1 cellular context compared by ENCODE assay signal in the genomic region with DNA sequence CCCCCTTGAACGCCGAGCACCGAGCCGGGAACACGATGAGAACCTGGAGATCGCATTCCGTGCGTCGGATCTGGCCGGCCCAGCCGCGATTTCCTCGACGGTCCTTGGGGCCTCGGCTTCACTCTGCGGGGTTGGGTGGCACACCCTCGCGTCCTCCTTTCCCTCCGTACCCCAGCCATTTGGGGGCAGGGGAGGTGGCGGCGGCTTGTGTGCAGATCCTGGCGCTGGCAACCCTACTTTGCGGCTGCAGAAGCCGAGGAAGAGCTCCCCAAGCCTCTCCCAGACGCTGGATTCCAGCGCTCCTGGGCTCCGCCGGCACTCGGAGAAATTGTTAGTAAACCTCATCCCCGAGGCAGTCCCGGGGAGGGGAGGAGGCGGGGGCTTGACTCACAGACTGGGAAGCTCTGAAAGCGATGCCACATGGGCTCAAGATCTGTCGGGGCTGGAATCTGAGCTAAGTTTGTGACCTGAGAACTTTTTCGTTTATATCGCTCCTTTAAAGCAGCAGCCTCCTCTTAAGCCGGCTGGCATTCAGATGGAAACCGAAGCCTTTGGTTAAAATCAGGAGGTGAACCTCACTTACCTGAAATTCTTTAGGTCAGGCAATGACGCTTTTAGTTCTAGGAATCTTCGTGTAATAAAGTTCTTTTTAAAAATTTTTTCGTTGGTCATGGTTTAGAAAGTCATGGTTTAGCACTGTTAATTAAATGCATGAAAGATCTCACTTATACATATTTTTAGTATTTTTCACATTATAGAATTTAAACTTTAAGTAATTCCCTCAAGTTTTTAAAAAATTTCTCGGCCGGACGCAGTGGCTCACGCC.
TF ChIP-seq lines count a peak whose summit lies in the region.

No MANE protein-coding gene starts in this region.

TF ChIP-seq in IMR-90, 13 proteins besides CTCF, POLR2A, EP300 and RAD21:
- TF ChIP-seq RCOR1 (IDR thresholded peaks at IDR 0.05; ENCODE audit: insufficient replicate concordance, low read length) (peak; percentile 16), BHLHE40 (IDR thresholded peaks at IDR 0.05; ENCODE audit: low read depth, low read length) (no peak), MAZ (IDR thresholded peaks at IDR 0.05; ENCODE audit: borderline replicate concordance, low read depth, low read length) (peak; percentile 84), RFX5 (IDR thresholded peaks at IDR 0.05; ENCODE audit: low read depth, low read length) (no peak), USF2 (IDR thresholded peaks at IDR 0.05; ENCODE audit: low read depth, low read length) (no peak; the same call in 1 of the 2 replicates), SMC3 (IDR thresholded peaks at IDR 0.05; ENCODE audit: low read depth, low read length) (0 out of 2 replicates have a peak, but pooled peaks have one; percentile 2), CHD1 (IDR thresholded peaks at IDR 0.05; ENCODE audit: low read depth, low read length) (no peak), NFE2L2 (IDR thresholded peaks at IDR 0.05; ENCODE audit: low read depth, low read length) (no peak), MAFK (IDR thresholded peaks at IDR 0.05; ENCODE audit: low read depth, low read length) (no peak), CEBPB (IDR thresholded peaks at IDR 0.05; ENCODE audit: low read depth, low read length) (no peak), FOS (IDR thresholded peaks at IDR 0.05; ENCODE audit: low read depth, low read length) (0 out of 2 replicates have a peak, but pooled peaks have one; percentile 25), MXI1 (IDR thresholded peaks at IDR 0.05; ENCODE audit: borderline replicate concordance, low read depth, low read length) (peak; percentile 92), ELK1 (IDR thresholded peaks at IDR 0.05; ENCODE audit: borderline replicate concordance, low read depth, low read length) (no peak)
